In genomic region chr10:70169661-70170364, GRCh38 we compare ENCODE assay signal across 8 cellular contexts. TPM values are rescaled to one million over a fixed set of nuclear protein-coding genes. Genes with fewer than 3 reads are reported as not detected.
DNase-seq lines count a peak whose midpoint lies in the region; ATAC-seq, FAIRE-seq and TF ChIP-seq lines count a peak whose summit lies in the region.

No MANE protein-coding gene starts in this region.

- H3K4me3 ChIP-seq in BLaER1: peak overlapping the region; percentile 97
- peak overlapping the region; percentile 89 for H3K4me3 ChIP-seq in NT2/D1 (ENCODE audit: insufficient read length, low read depth)
- H3K4me3 ChIP-seq in dorsolateral prefrontal cortex: peak overlapping the region; percentile 68 to 98 (median 93)
- peak overlapping the region; percentile 97 for H3K4me3 ChIP-seq in mononuclear cell (ENCODE audit: low read length)
- peak overlapping the region; percentile 94 to 99 for H3K4me3 ChIP-seq in vagina

- DNase-seq in NT2/D1 (ENCODE audit: low read depth, low spot score) (no peak), dorsolateral prefrontal cortex (peak in 2 of 10 donors; percentile 40 to 50), vagina (ENCODE audit: extremely low spot score in 2 of 2) (no peak), GM12892 (ENCODE audit: insufficient read length) (no peak)
- DNase-seq in stimulated activated CD8-positive, alpha-beta memory T cell treated with anti-CD3 and anti-CD28 coated beads, Interleukin-4, amount 100 ng/mL, for 48 hours: no peak

- TF ChIP-seq POLR2A in vagina (IDR thresholded peaks at IDR 0.05) (no peak), GM12892 (IDR thresholded peaks at IDR 0.05; ENCODE audit: low read depth, low read length) (no peak; the same call in 1 of the 2 replicates)

- peak overlapping the region; percentile 92 for H3K27ac ChIP-seq in BLaER1
- peak overlapping the region in 58 of 59 donors; percentile 51 to 96 (median 87) for H3K27ac ChIP-seq in dorsolateral prefrontal cortex
- H3K27ac ChIP-seq in vagina: peak overlapping the region; percentile 98

- peaks cover 53% of the 10 kb centered on the region for H4K20me1 ChIP-seq in BLaER1

- no peaks in the 10 kb centered on the region for H3K27me3 ChIP-seq in BLaER1
- no peaks in the 10 kb centered on the region for H3K27me3 ChIP-seq in NT2/D1 (ENCODE audit: insufficient read depth, insufficient read length)
- H3K27me3 ChIP-seq in dorsolateral prefrontal cortex: no peaks in the 10 kb centered on the region
- no peaks in the 10 kb centered on the region for H3K27me3 ChIP-seq in mononuclear cell (ENCODE audit: insufficient read depth, low read length)
- no peaks in the 10 kb centered on the region for H3K27me3 ChIP-seq in vagina

- peaks cover 29% of the 10 kb centered on the region for H3K36me3 ChIP-seq in BLaER1
- peaks cover 21% of the 10 kb centered on the region for H3K36me3 ChIP-seq in NT2/D1 (ENCODE audit: insufficient read depth, insufficient read length, low read length)
- H3K36me3 ChIP-seq in vagina: peaks cover 0 to 3% of the 10 kb centered on the region in 2 donors

- peak; percentile 11 for ATAC-seq in GM21717 (IDR thresholded peaks at IDR 0.05; ENCODE audit: unreplicated experiment)

- intact Hi-C loops in dorsolateral prefrontal cortex (cut with DNase I) (loop anchor here in 1 of 2 donors (1.0 to 5.0 kb wide), 3 partner anchors 24 to 235 kb away; partner anchors contain the start of genes EIF4EBP2, LRRC20 and TYSND1), vagina (cut with DNase I) (loop anchor here (1.0 kb wide), 1 partner anchor 24 kb away; the partner anchor contains the start of gene TYSND1)

- H3K9ac ChIP-seq in BLaER1 (peak overlapping the region; percentile 97), NT2/D1 (ENCODE audit: insufficient read length, low read depth) (peak overlapping the region; percentile 95)

- H3K4me2 ChIP-seq in BLaER1: peak overlapping the region; percentile 97

- H3K4me1 ChIP-seq in BLaER1: peaks cover 63% of the 10 kb centered on the region
- peaks cover 5% of the 10 kb centered on the region for H3K4me1 ChIP-seq in NT2/D1 (ENCODE audit: insufficient read depth, insufficient read length)
- H3K4me1 ChIP-seq in mononuclear cell (ENCODE audit: insufficient read depth, low read length): peaks cover 64% of the 10 kb centered on the region
- H3K4me1 ChIP-seq in vagina: peaks cover 43% of the 10 kb centered on the region

- TF ChIP-seq CTCF in dorsolateral prefrontal cortex (IDR thresholded peaks at IDR 0.05 in 54 of 56, conservative IDR thresholded peaks at IDR 0.05 in 2 of 56; ENCODE audit: low read depth in 1 of 56, partially characterized antibody in 56 of 56): no peak
- no peak for TF ChIP-seq CTCF in vagina (IDR thresholded peaks at IDR 0.05)

- FAIRE-seq in GM12892 (lab: Jason Lieb, UNC): no peak

- no peaks in the 10 kb centered on the region for H3K9me3 ChIP-seq in BLaER1
- no peaks in the 10 kb centered on the region for H3K9me3 ChIP-seq in NT2/D1 (ENCODE audit: insufficient read depth, low read length)
- H3K9me3 ChIP-seq in mononuclear cell (ENCODE audit: low read depth, low read length): no peaks in the 10 kb centered on the region
- H3K9me3 ChIP-seq in vagina: no peaks in the 10 kb centered on the region

RNA-seq across cellular contexts. Expression of gene SAR1A, which starts 0.5 kb away (rescaled TPM):
- total RNA-seq in dorsolateral prefrontal cortex (100 to 1,000 TPM in 50 of 120 experiments, 10 to 100 TPM in 70; 68.3 to 142 (median 97.1) TPM), mononuclear cell (141 TPM), vagina (57.9 TPM)
- polyA plus RNA-seq in GM12892 (2012; ENCODE audit: missing spikeins): 26.4 TPM

RNA-seq across cellular contexts. Expression of gene TYSND1, which starts 23.3 kb away (rescaled TPM):
- 10 to 100 TPM in 117 of 120 experiments, 1 to 10 TPM in 3; 8.9 to 21.6 (median 15.1) TPM for total RNA-seq in dorsolateral prefrontal cortex
- 6.1 TPM for total RNA-seq in mononuclear cell
- total RNA-seq in vagina: 15.7 TPM
- polyA plus RNA-seq in GM12892 (2012; ENCODE audit: missing spikeins): 8.2 TPM

RNA-seq across cellular contexts. Expression of gene AIFM2, which starts 37.2 kb away (rescaled TPM):
- total RNA-seq in dorsolateral prefrontal cortex: 10 to 100 TPM in 50 of 120 experiments, 1 to 10 TPM in 70; 4.5 to 17.0 (median 9.4) TPM
- 1.0 TPM for total RNA-seq in mononuclear cell
- 10.6 TPM for total RNA-seq in vagina
- 13.8 TPM for polyA plus RNA-seq in GM12892 (2012; ENCODE audit: missing spikeins)
